Comparison of ENCODE assay signal across 23 cellular contexts in genomic region chr17:55114283-55114682, GRCh38.
"Had no signal": no experiment of that assay in that cellular context is flagged by ENCODE, and none has a peak within 500 bp of the region (broad histone marks: within the 10 kb centered on the region; RNA-seq: fewer than 3 reads in every experiment).

No MANE protein-coding gene starts in this region.

- H2AFZ ChIP-seq: hepatocyte had no signal

- H3K4me3 ChIP-seq: coronary artery, dorsolateral prefrontal cortex, esophagus muscularis mucosa, gastroesophageal sphincter, heart left ventricle, hepatocyte, left lung, lower lobe of right lung, mucosa of descending colon had no signal

- H3K36me3 ChIP-seq: esophagus muscularis mucosa, gastroesophageal sphincter, heart left ventricle, left lung, lower lobe of right lung had no signal

- H3K27me3 ChIP-seq: dorsolateral prefrontal cortex, esophagus muscularis mucosa, gastroesophageal sphincter, heart left ventricle, hepatocyte, left lung had no signal

- DNase-seq: dermis blood vessel endothelial cell; dorsolateral prefrontal cortex; effector CD4-positive, alpha-beta T cell; effector memory CD4-positive, alpha-beta T cell; foreskin fibroblast; heart left ventricle; hypothalamus; left cardiac atrium; left lung; left ventricle myocardium superior; lower lobe of right lung; mesenchymal stem cell; mucosa of descending colon; naive B cell; naive thymus-derived CD8-positive, alpha-beta T cell had no signal

- H3K79me2 ChIP-seq: hepatocyte had no signal

- FAIRE-seq: endothelial cell of umbilical vein, frontal cortex, islet of Langerhans, keratinocyte had no signal

- H3K9me3 ChIP-seq: esophagus muscularis mucosa, gastroesophageal sphincter, heart left ventricle, left lung, lower lobe of right lung, mucosa of descending colon had no signal

- H3K4me1 ChIP-seq: left lung, lower lobe of right lung had no signal

- H3K27ac ChIP-seq: coronary artery, dorsolateral prefrontal cortex, esophagus muscularis mucosa, gastroesophageal sphincter, heart left ventricle, hepatocyte, left lung, lower lobe of right lung had no signal

- ATAC-seq: gastroesophageal sphincter; heart left ventricle; left cardiac atrium; left lung; left ventricle myocardium superior; lower lobe of right lung; mucosa of descending colon; naive thymus-derived CD8-positive, alpha-beta T cell had no signal

- H3K4me2 ChIP-seq: hepatocyte had no signal
